ENCODE assay signal across 8 cellular contexts in genomic region chr20:50957276-50957675, GRCh38. TPM values are rescaled to one million over a fixed set of nuclear protein-coding genes. Genes with fewer than 3 reads are reported as not detected.
DNase-seq lines count a peak whose midpoint lies in the region; ATAC-seq, FAIRE-seq and TF ChIP-seq lines count a peak whose summit lies in the region.

No MANE protein-coding gene starts in this region.

- H2BK12ac ChIP-seq in mesenchymal stem cell (ENCODE audit: low read length in 2 of 2), result no peak overlapping the region

- no peak overlapping the region for H4K8ac ChIP-seq in mesenchymal stem cell (ENCODE audit: low read length)

- no peak overlapping the region for H4K91ac ChIP-seq in mesenchymal stem cell (ENCODE audit: low read length)

- H3K9ac ChIP-seq in HUES6 (ENCODE audit: low read length), result peak overlapping the region; percentile 92
- H3K9ac ChIP-seq in mesenchymal stem cell (ENCODE audit: low read length), result peak overlapping the region; percentile 97

- DNase-seq in mesenchymal stem cell (peak; percentile 51), NCI-H146 treated with DMSO at 0.1 percent for 48 hours (lab: John Stamatoyannopoulos, UW; ENCODE audit: unreplicated experiment) (no peak), HTR-8/SVneo (ENCODE audit: insufficient read length, low spot score) (no peak)

- H3K27me3 ChIP-seq in HUES6 (ENCODE audit: control insufficient read depth, insufficient read depth, low read length), result no peaks in the 10 kb centered on the region
- H3K27me3 ChIP-seq in mesenchymal stem cell (ENCODE audit: control insufficient read depth in 1 of 2, insufficient read depth in 1 of 2, low read length in 2 of 2), result no peaks in the 10 kb centered on the region

- peaks cover 34% of the 10 kb centered on the region for H3K36me3 ChIP-seq in HUES6 (ENCODE audit: control insufficient read depth, insufficient read depth, low read length)
- H3K36me3 ChIP-seq in mesenchymal stem cell (ENCODE audit: control insufficient read depth in 1 of 2, insufficient read depth in 2 of 2, low read depth in 1 of 2, low read length in 2 of 2), result peaks cover 0 to 52% of the 10 kb centered on the region in 2 experiments

- no peak overlapping the region for H3K14ac ChIP-seq in mesenchymal stem cell (ENCODE audit: low read length in 2 of 2)

- H3K27ac ChIP-seq in 22Rv1 (peak overlapping the region; percentile 82), HUES6 (ENCODE audit: low read depth, low read length) (peak overlapping the region; percentile 98; the same call in 1 of the 2 replicates), mesenchymal stem cell (ENCODE audit: low read length, poor library complexity, severe bottlenecking) (no peak overlapping the region)

- no peaks in the 10 kb centered on the region for H3K9me3 Mint-ChIP-seq in brain

- H2AK5ac ChIP-seq in mesenchymal stem cell (ENCODE audit: low read length, severe bottlenecking), result no peak overlapping the region

- H3K4ac ChIP-seq in mesenchymal stem cell (ENCODE audit: low read depth in 1 of 2, low read length in 2 of 2), result no peak overlapping the region

- H3K4me3 Mint-ChIP-seq in brain, result peak overlapping the region; percentile 93 to 99 (median 97)

- no peak overlapping the region for H3K23ac ChIP-seq in mesenchymal stem cell (ENCODE audit: low read length in 2 of 2)

- H2AFZ ChIP-seq in mesenchymal stem cell (ENCODE audit: low read depth, low read length), result no peak overlapping the region

- peaks cover 12% of the 10 kb centered on the region; the same call in 1 of the 2 replicates for H3K4me1 ChIP-seq in HUES6 (ENCODE audit: control insufficient read depth, insufficient read depth, low read length)
- peaks cover 17% of the 10 kb centered on the region for H3K4me1 ChIP-seq in mesenchymal stem cell (ENCODE audit: control insufficient read depth, insufficient read depth, low read depth, low read length)

- FAIRE-seq in HTR-8/SVneo (lab: Jason Lieb, UNC), result no peak

- WGBS in mesenchymal stem cell, result 23% methylated on average over 6 of the region's 7 CpGs

- peak overlapping the region; percentile 94 for H3K4me3 ChIP-seq in HUES6 (ENCODE audit: low read depth, low read length)
- peak overlapping the region in 1 of 2 experiments; percentile 97 for H3K4me3 ChIP-seq in mesenchymal stem cell (ENCODE audit: insufficient read depth in 1 of 2, low read depth in 1 of 2, low read length in 2 of 2)

- peaks cover 81% of the 10 kb centered on the region for H3K4me1 Mint-ChIP-seq in brain

- peaks cover 11% of the 10 kb centered on the region for H3K27me3 Mint-ChIP-seq in brain

- TF ChIP-seq CTCF in 22Rv1 (IDR thresholded peaks at IDR 0.05) (no peak), brain (conservative IDR thresholded peaks at IDR 0.05) (no peak)

- no peak overlapping the region for H2BK5ac ChIP-seq in mesenchymal stem cell (ENCODE audit: low read depth, low read length, poor library complexity, severe bottlenecking)

- H3K18ac ChIP-seq in mesenchymal stem cell (ENCODE audit: low read depth in 1 of 2, low read length in 2 of 2), result no peak overlapping the region

- H3K4me2 ChIP-seq in mesenchymal stem cell (ENCODE audit: low read length, poor library complexity, severe bottlenecking), result peak overlapping the region; percentile 72

- no peak overlapping the region for H2BK15ac ChIP-seq in mesenchymal stem cell (ENCODE audit: low read depth, poor library complexity, severe bottlenecking)

- peak overlapping the region; percentile 99 to 100 (median 100) for H3K27ac Mint-ChIP-seq in brain

- H3K36me3 Mint-ChIP-seq in brain, result peaks cover 43% of the 10 kb centered on the region

- ATAC-seq in GM19023 (IDR thresholded peaks at IDR 0.05; ENCODE audit: unreplicated experiment) (no peak), HG02884 (IDR thresholded peaks at IDR 0.05; ENCODE audit: unreplicated experiment) (no peak)

- no peak overlapping the region for H2BK120ac ChIP-seq in mesenchymal stem cell (ENCODE audit: low read depth, low read length)

- H3K79me1 ChIP-seq in mesenchymal stem cell (replicated peaks; ENCODE audit: low read length, poor library complexity, severe bottlenecking), result peaks cover 23% of the 10 kb centered on the region

- H3K9me3 ChIP-seq in HUES6 (ENCODE audit: control insufficient read depth, insufficient read depth, low read depth, low read length) (no peaks in the 10 kb centered on the region), mesenchymal stem cell (ENCODE audit: control insufficient read depth, low read length) (peaks cover 6% of the 10 kb centered on the region)

RNA-seq across cellular contexts. Expression of gene DPM1, which starts 1.1 kb away (rescaled TPM):
- polyA plus RNA-seq in brain (ENCODE audit: insufficient read depth, low read depth, low replicate concordance), result 29.4 TPM
- polyA plus RNA-seq in mesenchymal stem cell (2013, experiment 1 of 2), result 53.8 TPM
- 63.4 TPM for polyA plus RNA-seq in mesenchymal stem cell (2013, experiment 2 of 2)

RNA-seq across cellular contexts. Expression of gene MOCS3, which starts 1.3 kb away (rescaled TPM):
- polyA plus RNA-seq in brain (ENCODE audit: insufficient read depth, low read depth, low replicate concordance), result 3.1 TPM
- 2.5 TPM for polyA plus RNA-seq in mesenchymal stem cell (2013, experiment 1 of 2)
- 2.5 TPM for polyA plus RNA-seq in mesenchymal stem cell (2013, experiment 2 of 2)

RNA-seq across cellular contexts. Expression of gene ADNP, which starts 26.0 kb away (rescaled TPM):
- 75.7 TPM for polyA plus RNA-seq in brain (ENCODE audit: insufficient read depth, low read depth, low replicate concordance)
- polyA plus RNA-seq in mesenchymal stem cell (2013, experiment 1 of 2), result 47.9 TPM
- polyA plus RNA-seq in mesenchymal stem cell (2013, experiment 2 of 2), result 45.5 TPM
